In the genomic region with DNA sequence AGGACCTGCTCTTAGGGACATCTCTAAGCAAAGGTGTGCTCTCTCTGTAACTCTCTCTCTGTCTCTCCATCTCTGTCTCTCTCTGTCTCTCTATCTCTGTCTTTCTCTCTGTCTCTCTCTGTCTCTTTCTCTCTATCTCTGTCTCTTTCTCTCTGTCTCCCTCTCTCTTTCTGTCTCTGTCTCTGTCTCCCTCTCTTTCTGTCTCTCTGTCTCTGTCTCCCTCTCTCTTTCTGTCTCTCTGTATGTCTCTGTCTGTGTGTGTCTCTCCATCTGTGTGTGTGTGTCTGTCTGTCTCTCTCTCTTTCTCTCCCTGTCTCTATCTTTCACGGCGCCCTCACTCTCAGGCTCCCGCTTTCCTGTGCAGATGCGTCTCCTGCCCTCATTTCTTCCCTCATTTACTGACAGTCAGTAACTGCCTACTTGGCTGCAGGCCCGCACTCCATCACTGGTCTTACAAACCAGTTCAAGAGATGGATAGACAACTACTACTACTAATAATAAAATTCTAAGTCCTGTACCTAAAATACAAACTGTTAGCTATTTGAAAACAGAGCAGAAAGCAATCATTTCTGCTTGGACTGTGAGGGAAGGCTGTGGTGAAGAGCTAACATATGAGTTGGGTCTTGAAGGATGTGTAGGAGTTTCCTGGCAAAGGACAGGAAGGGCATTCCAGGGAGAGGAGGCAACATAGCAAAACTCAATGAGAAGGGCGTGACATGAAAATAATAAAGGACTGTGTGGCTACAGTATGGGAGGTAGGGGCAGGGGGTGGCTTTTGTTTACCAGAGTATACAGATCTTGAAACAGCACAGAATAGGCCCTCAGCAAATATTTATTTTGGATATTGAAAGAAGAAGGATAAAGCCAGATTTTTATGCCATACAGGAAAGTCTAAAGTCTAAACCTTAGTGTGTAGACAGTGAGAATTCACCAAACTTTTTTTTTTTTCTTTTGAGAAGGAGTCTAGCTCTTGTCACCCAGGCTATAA, we compare ENCODE assay signal across 14 cellular contexts.
A peak's percentile ranks its signal among the peaks of the same experiment; 100 is the strongest.
DNase-seq lines count a peak whose midpoint lies in the region; ATAC-seq and TF ChIP-seq lines count a peak whose summit lies in the region.
"Had no signal": no experiment of that assay in that cellular context is flagged by ENCODE, and none has a peak within 500 bp of the region (broad histone marks: within the 10 kb centered on the region; RNA-seq: fewer than 3 reads in every experiment).

No MANE protein-coding gene starts in this region.

- H3K27ac ChIP-seq in angular gyrus (ENCODE audit: low read depth, low read length): peak overlapping the region; percentile 1
- H3K27ac ChIP-seq: left ventricle myocardium inferior had no signal

- H3K9me3 Mint-ChIP-seq in T-helper 2 cell treated with Interferon-gamma antibody and Interleukin-4, amounts not matched to agents 5 μg/mL and 100 μg/mL, for 36 hours: peaks cover 5% of the 10 kb centered on the region
- H3K9me3 Mint-ChIP-seq in nephron: peaks cover 3% of the 10 kb centered on the region

- no peak for TF ChIP-seq CTCF in nephron (IDR thresholded peaks at IDR 0.05; ENCODE audit: unreplicated experiment in 3 of 3)

- H3K4me1 Mint-ChIP-seq in T-helper 2 cell treated with Interferon-gamma antibody and Interleukin-4, amounts not matched to agents 5 μg/mL and 100 μg/mL, for 36 hours (ENCODE audit: low read depth): peaks cover 37% of the 10 kb centered on the region
- peaks cover 28% of the 10 kb centered on the region for H3K4me1 Mint-ChIP-seq in nephron

- H3K27me3 Mint-ChIP-seq in T-helper 2 cell treated with Interferon-gamma antibody and Interleukin-4, amounts not matched to agents 5 μg/mL and 100 μg/mL, for 36 hours (ENCODE audit: low read depth): no peaks in the 10 kb centered on the region
- no peaks in the 10 kb centered on the region for H3K27me3 Mint-ChIP-seq in nephron (ENCODE audit: low read depth)

- H3K27ac Mint-ChIP-seq in T-helper 2 cell treated with Interferon-gamma antibody and Interleukin-4, amounts not matched to agents 5 μg/mL and 100 μg/mL, for 36 hours: peak overlapping the region; percentile 73
- peak overlapping the region; percentile 83 to 84 (median 84) for H3K27ac Mint-ChIP-seq in nephron

- no peak for DNase-seq in T-helper 2 cell treated with Interferon-gamma antibody and Interleukin-4, amounts not matched to agents 5 μg/mL and 100 μg/mL, for 36 hours (ENCODE audit: low spot score)
- DNase-seq in T-helper 2 cell (no peak), HuH-7 (ENCODE audit: low spot score) (peak; percentile 28), NCI-H2196 treated with DMSO at 0.1 percent for 48 hours (lab: John Stamatoyannopoulos, UW; ENCODE audit: unreplicated experiment) (no peak)
- DNase-seq: anterior cingulate cortex; dorsolateral prefrontal cortex; left ventricle myocardium inferior; NCI-H1105; SHP77 treated with DMSO at 0.1 percent for 48 hours; stimulated activated CD8-positive, alpha-beta memory T cell treated with anti-CD3 and anti-CD28 coated beads, Interleukin-4, amount 100 ng/mL, for 48 hours had no signal

- ATAC-seq in HG03139 (IDR thresholded peaks at IDR 0.05; ENCODE audit: unreplicated experiment) (no peak), HG03571 (IDR thresholded peaks at IDR 0.05; ENCODE audit: unreplicated experiment) (no peak)

- peak overlapping the region; percentile 60 for H3K4me3 Mint-ChIP-seq in T-helper 2 cell treated with Interferon-gamma antibody and Interleukin-4, amounts not matched to agents 5 μg/mL and 100 μg/mL, for 36 hours
- H3K4me3 Mint-ChIP-seq in nephron: peak overlapping the region in 2 of 3 experiments; percentile 1 to 23

- peaks cover 2% of the 10 kb centered on the region for H3K36me3 Mint-ChIP-seq in T-helper 2 cell treated with Interferon-gamma antibody and Interleukin-4, amounts not matched to agents 5 μg/mL and 100 μg/mL, for 36 hours (ENCODE audit: low read depth)
- no peaks in the 10 kb centered on the region for H3K36me3 Mint-ChIP-seq in nephron (ENCODE audit: low read depth)
